ENCODE assay signal across 1 cellular context in genomic region chr4:185395956-185396723, GRCh38.
TF ChIP-seq lines count a peak whose summit lies in the region.

No MANE protein-coding gene starts in this region.

TF ChIP-seq in K562, 482 proteins besides CTCF, POLR2A, EP300 and RAD21 (continued from another document and continues in another):
- TF ChIP-seq ARID4B (CRISPR knock-in tag; IDR thresholded peaks at IDR 0.05) (peak; percentile 83; the same call in 1 of the 2 replicates), PCBP2 (IDR thresholded peaks at IDR 0.05; ENCODE audit: low read depth, low read length, poor library complexity, severe bottlenecking) (no peak), CTCFL (IDR thresholded peaks at IDR 0.05; ENCODE audit: borderline replicate concordance, insufficient read depth, low read depth, low read length, poor library complexity, severe bottlenecking) (no peak), RBFOX2 (IDR thresholded peaks at IDR 0.05; ENCODE audit: low read depth, low read length) (peak; percentile 98), MGA (IDR thresholded peaks at IDR 0.05) (peak; percentile 97), E2F1 (CRISPR knock-in tag; IDR thresholded peaks at IDR 0.05) (peak; percentile 85), SNIP1 (IDR thresholded peaks at IDR 0.05; ENCODE audit: low read depth) (no peak), RFX5 (IDR thresholded peaks at IDR 0.05; ENCODE audit: low read depth, low read length) (no peak), TAL1 (IDR thresholded peaks at IDR 0.05) (no peak), MCM2 (IDR thresholded peaks at IDR 0.05; ENCODE audit: low read depth) (no peak), GTF2F1 (IDR thresholded peaks at IDR 0.05; ENCODE audit: low read depth, low read length) (no peak), ZNF165 (CRISPR knock-in tag; IDR thresholded peaks at IDR 0.05; ENCODE audit: borderline replicate concordance) (peak; percentile 27; the same call in 1 of the 2 replicates), ETV5 (CRISPR knock-in tag; IDR thresholded peaks at IDR 0.05; ENCODE audit: low read depth) (no peak; the same call in 1 of the 2 replicates), ZNF436 (CRISPR knock-in tag; IDR thresholded peaks at IDR 0.05) (no peak), E4F1 (CRISPR knock-in tag; IDR thresholded peaks at IDR 0.05; ENCODE audit: borderline replicate concordance) (no peak), NFIC (IDR thresholded peaks at IDR 0.05) (peak; percentile 66), NR4A1 (CRISPR knock-in tag; IDR thresholded peaks at IDR 0.05) (peak; percentile 83), NR4A1 (tag; IDR thresholded peaks at IDR 0.05) (peak; percentile 86), ZKSCAN1 (IDR thresholded peaks at IDR 0.05; ENCODE audit: low read depth, low read length) (peak; percentile 44; the same call in 1 of the 2 replicates), SIRT6 (IDR thresholded peaks at IDR 0.05; ENCODE audit: low read depth, low read length) (no peak), GTF2A2 (tag; IDR thresholded peaks at IDR 0.05) (no peak), CHD4 (IDR thresholded peaks at IDR 0.05; ENCODE audit: insufficient read depth, insufficient replicate concordance, low read depth, low read length, poor library complexity, severe bottlenecking) (no peak), ZNF282 (CRISPR knock-in tag; IDR thresholded peaks at IDR 0.05) (peak; percentile 93), GABPB2 (CRISPR knock-in tag; conservative IDR thresholded peaks at IDR 0.05) (no peak), ESRRA (IDR thresholded peaks at IDR 0.05; ENCODE audit: borderline replicate concordance, low read depth) (peak; percentile 49; the same call in 1 of the 2 replicates), ZNF347 (CRISPR knock-in tag; IDR thresholded peaks at IDR 0.05; ENCODE audit: low read depth) (peak; percentile 69; the same call in 1 of the 2 replicates), NCOA1 (IDR thresholded peaks at IDR 0.05; ENCODE audit: low read depth) (peak; percentile 91), NCOA6 (IDR thresholded peaks at IDR 0.05) (peak; percentile 61; the same call in 1 of the 2 replicates), THAP12 (CRISPR knock-in tag; IDR thresholded peaks at IDR 0.05) (0 out of 2 replicates have a peak, but pooled peaks have one; percentile 40), FUS (optimal IDR thresholded peaks at IDR 0.05; ENCODE audit: low read depth, low read length) (no peak), CCNT2 (IDR thresholded peaks at IDR 0.05; ENCODE audit: borderline replicate concordance, extremely low read depth, insufficient read length, low read depth, low read length) (peak; percentile 91), ELF4 (CRISPR knock-in tag; IDR thresholded peaks at IDR 0.05) (no peak), ZNF696 (CRISPR knock-in tag; conservative IDR thresholded peaks at IDR 0.05) (no peak), EGR1 (conservative IDR thresholded peaks at IDR 0.05) (peak; percentile 80)
